28 cellular contexts compared by ENCODE assay signal in genomic region chr14:94670692-94671285, GRCh38. TPM values are rescaled to one million over a fixed set of nuclear protein-coding genes. Genes with fewer than 3 reads are reported as not detected.
DNase-seq lines count a peak whose midpoint lies in the region; ATAC-seq, FAIRE-seq and TF ChIP-seq lines count a peak whose summit lies in the region.
"Had no signal": no experiment of that assay in that cellular context is flagged by ENCODE, and none has a peak within 500 bp of the region (broad histone marks: within the 10 kb centered on the region; RNA-seq: fewer than 3 reads in every experiment).

No MANE protein-coding gene starts in this region.

- H2AK5ac ChIP-seq in H1 (ENCODE audit: low read depth, low read length), result no peak overlapping the region

- H2BK12ac ChIP-seq in H1 (ENCODE audit: low read depth, low read length), result no peak overlapping the region

- TF ChIP-seq RAD21 in H1 (IDR thresholded peaks at IDR 0.05 in 1 of 2, conservative IDR thresholded peaks at IDR 0.05 in 1 of 2; ENCODE audit: low read depth in 2 of 2, low read length in 2 of 2), result no peak

- H4K20me1 ChIP-seq in H1 (replicated peaks in 1 of 2; ENCODE audit: control insufficient read depth in 1 of 2, insufficient read depth in 2 of 2, low read length in 2 of 2), result no peaks in the 10 kb centered on the region
- H4K20me1 ChIP-seq: BLaER1 treated with 17β-estradiol and CSF1 and Interleukin-3, amounts not matched to agents 10 nM and 100 nM had no signal

- DNase-seq in cardiac septum (ENCODE audit: low spot score) (peak; percentile 22), heart right ventricle (no peak), H1 (ENCODE audit: low read depth in 1 of 2, low spot score in 2 of 2) (no peak), osteocyte (ENCODE audit: extremely low spot score, unreplicated experiment) (peak; percentile 42), DMS114 treated with DMSO at 0.1 percent for 48 hours (lab: John Stamatoyannopoulos, UW; ENCODE audit: unreplicated experiment) (no peak), GM12891 (ENCODE audit: insufficient read length, low spot score) (no peak)
- DNase-seq: AML-193; CD4-positive, alpha-beta T cell; DMS53; Kasumi-1; MV-4-11; NCI-H1105; NCI-H1436 treated with DMSO at 0.1 percent for 48 hours; NCI-H187 treated with DMSO at 0.1 percent for 48 hours; NCI-H2171 treated with DMSO at 0.1 percent for 48 hours; NCI-H345; NCI-H510A treated with DMSO at 0.1 percent for 48 hours; NCI-H774; SK-N-SH had no signal

- TF ChIP-seq POLR2A in H1 (IDR thresholded peaks at IDR 0.05; ENCODE audit: control extremely low read depth in 1 of 2, low read depth in 2 of 2, low read length in 2 of 2) (no peak), GM12891 (IDR thresholded peaks at IDR 0.05; ENCODE audit: low read depth, low read length) (no peak)

- no peaks in the 10 kb centered on the region for H3K79me2 ChIP-seq in H1 (ENCODE audit: control insufficient read depth in 1 of 2, insufficient read depth in 2 of 2, low read length in 2 of 2)

- no peaks in the 10 kb centered on the region for H3K9me3 Mint-ChIP-seq in osteocyte (ENCODE audit: unreplicated experiment)
- H3K9me3 Mint-ChIP-seq: CD4-positive, alpha-beta T cell had no signal

- no peak for TF ChIP-seq CTCF in heart right ventricle (IDR thresholded peaks at IDR 0.05)
- peak in 2 of 3 experiments; percentile 3 to 23; a peak in 2 of 4 replicates for TF ChIP-seq CTCF in H1 (IDR thresholded peaks at IDR 0.05; ENCODE audit: control extremely low read depth in 1 of 3, insufficient read depth in 1 of 3, low read depth in 1 of 3, low read length in 3 of 3)
- TF ChIP-seq CTCF in osteocyte (IDR thresholded peaks at IDR 0.05), result no peak

- H2BK20ac ChIP-seq in H1 (ENCODE audit: low read length), result no peak overlapping the region

- no peak overlapping the region for H3K14ac ChIP-seq in H1 (ENCODE audit: insufficient read length)

- H3K27me3 ChIP-seq in heart right ventricle, result peaks cover 0 to 30% (median 11%) of the 10 kb centered on the region in 7 donors
- no peaks in the 10 kb centered on the region for H3K27me3 ChIP-seq in H1 (replicated peaks in 1 of 4; ENCODE audit: control insufficient read depth in 3 of 4, extremely low read depth in 1 of 4, insufficient read depth in 3 of 4, low read length in 3 of 4)
- H3K27me3 ChIP-seq: BLaER1 treated with 17β-estradiol and CSF1 and Interleukin-3, amounts not matched to agents 10 nM and 100 nM had no signal

- H2AFZ ChIP-seq in H1 (ENCODE audit: low read length), result no peak overlapping the region

- H3K4me2 ChIP-seq in H1 (ENCODE audit: insufficient read depth in 1 of 2, low read depth in 2 of 2, low read length in 2 of 2), result no peak overlapping the region
- H3K4me2 ChIP-seq: A549; BLaER1 treated with 17β-estradiol and CSF1 and Interleukin-3, amounts not matched to agents 10 nM and 100 nM; SK-N-SH had no signal

- H3K56ac ChIP-seq in H1 (replicated peaks; ENCODE audit: insufficient read length, low read depth, low read length), result no peak overlapping the region

- H3K4me1 Mint-ChIP-seq in osteocyte (ENCODE audit: unreplicated experiment), result peaks cover 34% of the 10 kb centered on the region

- H3K9me3 ChIP-seq in heart right ventricle, result no peaks in the 10 kb centered on the region
- no peaks in the 10 kb centered on the region for H3K9me3 ChIP-seq in H1 (ENCODE audit: insufficient read depth in 2 of 2, low read depth in 1 of 2, low read length in 1 of 2)
- H3K9me3 ChIP-seq: A549; BLaER1 treated with 17β-estradiol and CSF1 and Interleukin-3, amounts not matched to agents 10 nM and 100 nM; SK-N-SH had no signal

- no peak overlapping the region for H3K18ac ChIP-seq in H1 (ENCODE audit: extremely low read depth, low read length)

- no peak overlapping the region for H4K91ac ChIP-seq in H1 (replicated peaks; ENCODE audit: insufficient read length, low read length)

- FAIRE-seq in H1 (lab: Jason Lieb, UNC) (no peak), GM12891 (lab: Jason Lieb, UNC) (no peak)
- FAIRE-seq: A549, D721Med, K562, RCC 7860 had no signal

- WGBS in heart right ventricle, 2 donors, result 69 to 77% methylated on average over 11 of the region's 11 CpGs
- 84% methylated on average over 11 of the region's 11 CpGs; no CpG with 5 or more reads in 1 of the 2 experiments for WGBS in H1 (ENCODE audit: extremely low coverage in 1 of 2, insufficient coverage in 1 of 2, insufficient read length in 1 of 2, insufficient replicate concordance in 2 of 2, low coverage in 1 of 2, low lambda C conversion rate in 2 of 2, missing lambda C conversion rate in 1 of 2), 2 experiments

- no peak overlapping the region for H4K8ac ChIP-seq in H1 (ENCODE audit: extremely low read depth, insufficient read depth, low read length)

- H3K23me2 ChIP-seq in H1 (ENCODE audit: low read depth, low read length), result no peaks in the 10 kb centered on the region

- H3K4ac ChIP-seq in H1 (replicated peaks; ENCODE audit: insufficient read length, low read depth, low read length), result no peak overlapping the region

- no peak overlapping the region for H3K9ac ChIP-seq in H1 (replicated peaks in 1 of 4; ENCODE audit: extremely low read depth in 1 of 4, low read depth in 3 of 4, low read length in 3 of 4)
- H3K9ac ChIP-seq: BLaER1 treated with 17β-estradiol and CSF1 and Interleukin-3, amounts not matched to agents 10 nM and 100 nM; SK-N-SH had no signal

- POLR2A ChIA-PET in H1 (lab: Charles Lee; ENCODE audit: partially characterized antibody), result no interaction called here

- H3K79me1 ChIP-seq in H1 (ENCODE audit: low read depth, low read length), result no peaks in the 10 kb centered on the region

- H3K23ac ChIP-seq in H1 (ENCODE audit: insufficient read length), result no peak overlapping the region

- H3K4me3 ChIP-seq in heart right ventricle (no peak overlapping the region), H1 (ENCODE audit: extremely low read depth in 1 of 4, insufficient read depth in 2 of 4, low read depth in 3 of 4, low read length in 4 of 4) (no peak overlapping the region)
- H3K4me3 ChIP-seq: A549; BLaER1 treated with 17β-estradiol and CSF1 and Interleukin-3, amounts not matched to agents 10 nM and 100 nM; K562 had no signal

- ATAC-seq in heart right ventricle (no peak), HG02798 (IDR thresholded peaks at IDR 0.05; ENCODE audit: poor library complexity, unreplicated experiment) (no peak)
- ATAC-seq: A549, K562 had no signal

- no peak overlapping the region for H3K4me3 Mint-ChIP-seq in osteocyte (ENCODE audit: unreplicated experiment)
- H3K4me3 Mint-ChIP-seq: CD4-positive, alpha-beta T cell had no signal

- no peaks in the 10 kb centered on the region for H3K27me3 Mint-ChIP-seq in osteocyte (ENCODE audit: unreplicated experiment)

- TF ChIP-seq EP300 in H1 (IDR thresholded peaks at IDR 0.05; ENCODE audit: borderline replicate concordance in 1 of 2, low read depth in 2 of 2, low read length in 2 of 2), result no peak

- intact Hi-C loops in cardiac septum (cut with DNase I) (no loop called here), heart right ventricle (cut with DNase I) (no loop called here)

- H3K27ac ChIP-seq in heart right ventricle (no peak overlapping the region), H1 (ENCODE audit: low read depth, low read length) (no peak overlapping the region)
- H3K27ac ChIP-seq: A549; BLaER1 treated with 17β-estradiol and CSF1 and Interleukin-3, amounts not matched to agents 10 nM and 100 nM had no signal

- H3K27ac Mint-ChIP-seq in osteocyte (ENCODE audit: unreplicated experiment), result no peak overlapping the region
- H3K27ac Mint-ChIP-seq: CD4-positive, alpha-beta T cell had no signal

- no peak overlapping the region for H2BK120ac ChIP-seq in H1 (replicated peaks; ENCODE audit: low read depth, low read length)

- H3K4me1 ChIP-seq in heart right ventricle (no peaks in the 10 kb centered on the region), H1 (replicated peaks in 1 of 4; ENCODE audit: control insufficient read depth in 3 of 4, insufficient read depth in 4 of 4, low read length in 3 of 4) (no peaks in the 10 kb centered on the region)
- H3K4me1 ChIP-seq: BLaER1 treated with 17β-estradiol and CSF1 and Interleukin-3, amounts not matched to agents 10 nM and 100 nM had no signal

- H4K5ac ChIP-seq in H1 (ENCODE audit: insufficient read length, low read depth, low read length), result no peak overlapping the region

- no peak overlapping the region for H2BK15ac ChIP-seq in H1 (ENCODE audit: low read length)

- no peak overlapping the region for H2BK5ac ChIP-seq in H1 (ENCODE audit: low read depth, low read length)

- CTCF ChIA-PET in H1 (lab: Charles Lee; ENCODE audit: partially characterized antibody), result interaction anchor here (0.7 to 1.9 kb wide), 8 partner anchors 10 to 761 kb away, joined by 3 to 4 read pairs (median 3); partner anchors contain the start of gene SERPINA5

- H3K36me3 ChIP-seq in heart right ventricle, result no peaks in the 10 kb centered on the region
- H3K36me3 ChIP-seq in H1 (ENCODE audit: control insufficient read depth in 2 of 4, insufficient read depth in 4 of 4, low read length in 3 of 4), result no peaks in the 10 kb centered on the region
- H3K36me3 ChIP-seq: BLaER1 treated with 17β-estradiol and CSF1 and Interleukin-3, amounts not matched to agents 10 nM and 100 nM had no signal

- H3K36me3 Mint-ChIP-seq in osteocyte (ENCODE audit: unreplicated experiment), result no peaks in the 10 kb centered on the region

TF ChIP-seq in H1, 55 proteins besides CTCF, POLR2A, EP300 and RAD21 (continues in another document):
- TF ChIP-seq BACH1 (IDR thresholded peaks at IDR 0.05; ENCODE audit: low read length), result no peak
- no peak for TF ChIP-seq BCL11A (IDR thresholded peaks at IDR 0.05; ENCODE audit: low read depth in 2 of 2, low read length in 2 of 2)
- no peak for TF ChIP-seq ZNF274 (IDR thresholded peaks at IDR 0.05; ENCODE audit: borderline replicate concordance, extremely low read depth, low read length)

TF ChIP-seq in GM12891, 5 proteins besides CTCF, POLR2A, EP300 and RAD21:
- TF ChIP-seq TAF1 (IDR thresholded peaks at IDR 0.05; ENCODE audit: low read depth, low read length) (no peak), SPI1 (IDR thresholded peaks at IDR 0.05; ENCODE audit: low read depth, low read length) (no peak), POU2F2 (IDR thresholded peaks at IDR 0.05; ENCODE audit: low read depth, low read length) (no peak), PAX5 (IDR thresholded peaks at IDR 0.05; ENCODE audit: insufficient read depth, low read length, severe bottlenecking) (no peak)

RNA-seq across cellular contexts. Expression of gene SERPINA3, which starts 58.6 kb away (rescaled TPM):
- total RNA-seq in cardiac septum, result 24.5 TPM
- 100 to 1,000 TPM in 1 of 10 donors, 10 to 100 TPM in 3, 1 to 10 TPM in 6; 1.0 to 163 (median 6.3) TPM for total RNA-seq in heart right ventricle
- 100 to 1,000 TPM in 1 of 2 donors, 10 to 100 TPM in 1; 28.2 to 408 TPM for polyA plus RNA-seq in heart right ventricle
- not detected in 2 replicates for total RNA-seq in H1 (2021; fragmentation: NEBNext Ultra II Directional; extraction: Animal tissue kit (Norgen Biotek cat#: 25700))
- polyA plus RNA-seq in H1 (2011; rRNA removed), result not detected in 2 replicates
- 0.30 TPM for polyA plus RNA-seq in H1 (2011; cell fraction: cytosol; rRNA removed)
- polyA plus RNA-seq in H1 (2011; cell fraction: nucleus; rRNA removed), result not detected
- polyA plus RNA-seq in H1 (2012, experiment 1 of 2), result not detected in 4 replicates
- 0.17 TPM for polyA plus RNA-seq in H1 (2012, experiment 2 of 2)
- polyA plus RNA-seq in H1 (2013, experiment 1 of 2), result not detected
- not detected for polyA plus RNA-seq in H1 (2013, experiment 2 of 2)
- not detected in 2 replicates for polyA minus RNA-seq in H1 (2011; rRNA and poly(A)+ RNA removed)
- not detected for polyA minus RNA-seq in H1 (2011; cell fraction: cytosol; rRNA and poly(A)+ RNA removed)
- not detected for polyA minus RNA-seq in H1 (2011; cell fraction: nucleus; rRNA and poly(A)+ RNA removed)
- 1.2 and 1.6 TPM in 2 replicates for total RNA-seq in osteocyte
- polyA plus RNA-seq in GM12891 (2012; ENCODE audit: low read depth, missing spikeins), result not detected
- total RNA-seq: CD4-positive, alpha-beta T cell; Daoy; G401; HT1080 had no signal
- polyA plus RNA-seq: K562 had no signal

Comparison
In these comparisons a context has a peak if more than half of its experiments do, and no peak if none do; other contexts are left out.
1. DNase-seq: peak in cardiac septum (single experiment) and osteocyte (single experiment); none in heart right ventricle (0 of 2), H1 (0 of 2), DMS114 treated with DMSO at 0.1 percent for 48 hours (single experiment) and GM12891 (single experiment).
2. CTCF ChIP-seq: peak in H1 (2 of 3); none in heart right ventricle (0 of 9) and osteocyte (single experiment).